In the genomic region with DNA sequence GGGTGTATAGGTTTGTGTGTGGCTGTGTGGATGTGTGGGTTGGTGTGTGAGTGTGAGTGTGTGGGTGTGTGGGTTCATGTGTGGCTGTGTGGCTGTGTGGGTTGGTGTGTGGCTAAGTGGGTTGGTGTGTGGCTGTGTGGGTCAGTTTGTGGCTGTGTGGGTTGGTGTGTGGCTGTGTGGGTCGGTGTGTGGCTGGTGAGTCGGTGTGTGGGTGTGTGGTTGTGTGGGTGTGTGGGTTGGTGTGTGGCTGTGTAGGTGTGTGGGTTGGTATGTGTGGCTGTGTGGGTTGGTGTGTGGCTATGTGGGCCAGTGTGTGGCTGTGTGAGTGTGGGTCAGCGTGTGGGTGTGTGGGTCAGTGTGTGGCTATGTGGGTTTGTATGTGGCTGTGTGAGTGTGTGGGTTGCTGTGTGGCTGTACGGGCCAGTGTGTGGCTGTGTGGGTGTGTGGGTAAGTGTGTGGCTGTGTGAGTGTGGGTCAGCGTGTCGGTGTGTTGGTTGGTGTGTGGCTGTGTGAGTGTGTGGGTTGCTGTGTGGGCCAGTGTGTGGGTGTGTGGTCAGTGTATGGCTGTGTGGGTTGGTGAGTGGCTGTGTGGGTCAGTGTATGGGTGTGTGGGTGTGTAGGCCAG, we compare ENCODE assay signal across 25 cellular contexts.
"Had no signal": no experiment of that assay in that cellular context is flagged by ENCODE, and none has a peak within 500 bp of the region (broad histone marks: within the 10 kb centered on the region; RNA-seq: fewer than 3 reads in every experiment).

No MANE protein-coding gene starts in this region.

- H3K27ac ChIP-seq: colonic mucosa, foreskin keratinocyte, left ventricle myocardium inferior, lower lobe of right lung, neural progenitor cell, stomach, thoracic aorta, transverse colon, uterus had no signal

- H3K9ac ChIP-seq: neural progenitor cell had no signal

- H3K4me1 Mint-ChIP-seq: memory B cell had no signal

- H3K4me3 ChIP-seq: colonic mucosa, left ventricle myocardium inferior, lower lobe of right lung, neural progenitor cell, stomach, transverse colon, uterus had no signal

- H2AFZ ChIP-seq: neural progenitor cell had no signal

- DNase-seq: colonic mucosa; dermis blood vessel endothelial cell; effector CD4-positive, alpha-beta T cell; endodermal cell; erythroblast; foreskin keratinocyte; kidney; left cardiac atrium; left ventricle myocardium inferior; lower lobe of right lung; midbrain; occipital lobe; posterior cingulate gyrus; small intestine; stimulated activated CD4-positive, alpha-beta T cell treated with anti-CD3 and anti-CD28 coated beads, Interleukin-12 subunit alpha, Interleukin-12 subunit beta, amount 100 ng/mL, for 4 hours; stimulated activated naive CD4-positive, alpha-beta T cell; stomach; substantia nigra; transverse colon; uterus had no signal

- H3K36me3 Mint-ChIP-seq: memory B cell; natural killer cell treated with Interleukin-12 subunit alpha and Interleukin-12 subunit beta and Interleukin-15 and Interleukin-18, amount 100 ng/mL, for 72 hours; neural progenitor cell had no signal

- FAIRE-seq: endothelial cell of umbilical vein, kidney, small intestine had no signal

- H3K27me3 ChIP-seq: colonic mucosa, foreskin keratinocyte, neural progenitor cell, transverse colon, uterus had no signal

- H3K9me3 Mint-ChIP-seq: endodermal cell; natural killer cell treated with Interleukin-12 subunit alpha and Interleukin-12 subunit beta and Interleukin-15 and Interleukin-18, amount 100 ng/mL, for 72 hours; neural progenitor cell had no signal

- ATAC-seq: foreskin keratinocyte, left cardiac atrium had no signal

- H3K36me3 ChIP-seq: colonic mucosa, left ventricle myocardium inferior, lower lobe of right lung, neural progenitor cell, stomach, thoracic aorta, transverse colon, uterus had no signal

- H3K27ac Mint-ChIP-seq: endodermal cell; memory B cell; natural killer cell treated with Interleukin-12 subunit alpha and Interleukin-12 subunit beta and Interleukin-15 and Interleukin-18, amount 100 ng/mL, for 72 hours; neural progenitor cell had no signal

- H3K4me2 ChIP-seq: neural progenitor cell had no signal

- H3K4me1 ChIP-seq: colonic mucosa, foreskin keratinocyte, left ventricle myocardium inferior, lower lobe of right lung, stomach, transverse colon, uterus had no signal

- H3K9me3 ChIP-seq: colonic mucosa, left ventricle myocardium inferior, lower lobe of right lung, stomach, thoracic aorta, transverse colon, uterus had no signal

- H3K4me3 Mint-ChIP-seq: endodermal cell; memory B cell; natural killer cell treated with Interleukin-12 subunit alpha and Interleukin-12 subunit beta and Interleukin-15 and Interleukin-18, amount 100 ng/mL, for 72 hours; neural progenitor cell had no signal
